Comparison of ENCODE assay signal across 9 cellular contexts in genomic region chr7:141323826-141324225, GRCh38.
"Had no signal": no experiment of that assay in that cellular context is flagged by ENCODE, and none has a peak within 500 bp of the region (broad histone marks: within the 10 kb centered on the region; RNA-seq: fewer than 3 reads in every experiment).

No MANE protein-coding gene starts in this region.

- H3K27ac ChIP-seq: HL-60, KMS-11 had no signal

- H3K4me1 Mint-ChIP-seq: IgD-negative memory B cell had no signal

- H3K4me2 ChIP-seq: KMS-11 had no signal

- H3K4me3 Mint-ChIP-seq: H9, HFFc6, IgD-negative memory B cell had no signal

- H3K9ac ChIP-seq: KMS-11 had no signal

- DNase-seq: GOT3, H9, HCEC 1CT, HFFc6, KBM-7 had no signal

- H3K36me3 Mint-ChIP-seq: IgD-negative memory B cell had no signal

- H3K27ac Mint-ChIP-seq: HFFc6, IgD-negative memory B cell had no signal

- ATAC-seq: HepG2 had no signal
